In genomic region chr17:29393451-29393850, GRCh38 we compare ENCODE assay signal across 9 cellular contexts. TPM values are rescaled to one million over a fixed set of nuclear protein-coding genes. Genes with fewer than 3 reads are reported as not detected.
DNase-seq lines count a peak whose midpoint lies in the region; ATAC-seq, FAIRE-seq and TF ChIP-seq lines count a peak whose summit lies in the region.
"Had no signal": no experiment of that assay in that cellular context is flagged by ENCODE, and none has a peak within 500 bp of the region (broad histone marks: within the 10 kb centered on the region; RNA-seq: fewer than 3 reads in every experiment).

No MANE protein-coding gene starts in this region.

- H2BK5ac ChIP-seq in IMR-90 (ENCODE audit: low read depth, low read length, poor library complexity, severe bottlenecking) = peak overlapping the region; percentile 60

- H3K9me1 ChIP-seq in IMR-90 (ENCODE audit: insufficient read depth, low read length) = peaks cover 5% of the 10 kb centered on the region; the same call in 1 of the 2 replicates

- H3K79me1 ChIP-seq in IMR-90 (ENCODE audit: low read depth in 1 of 2, low read length in 2 of 2) = peaks cover 0 to 25% of the 10 kb centered on the region in 2 experiments; a peak in 2 of 4 replicates

- H3K9me3 ChIP-seq in IMR-90 (ENCODE audit: control insufficient read depth, insufficient read depth, low read length) = no peaks in the 10 kb centered on the region
- no peaks in the 10 kb centered on the region for H3K9me3 ChIP-seq in mammary epithelial cell (replicated peaks; ENCODE audit: insufficient read depth, low read length)
- H3K9me3 ChIP-seq in muscle layer of duodenum (ENCODE audit: control insufficient read depth in 1 of 2, low read length in 2 of 2) = no peaks in the 10 kb centered on the region
- H3K9me3 ChIP-seq: ovary had no signal

- H4K8ac ChIP-seq in IMR-90 (ENCODE audit: low read depth in 2 of 2, low read length in 2 of 2) = no peak overlapping the region

- no peak overlapping the region for H4K5ac ChIP-seq in IMR-90 (ENCODE audit: low read depth, low read length)

- no peak overlapping the region for H2BK15ac ChIP-seq in IMR-90 (ENCODE audit: low read depth, low read length)

- H3K9ac ChIP-seq in IMR-90 (ENCODE audit: low read depth, low read length) (no peak overlapping the region), mammary epithelial cell (ENCODE audit: insufficient read depth, low read length) (no peak overlapping the region)

- H3K4me1 ChIP-seq in IMR-90 (ENCODE audit: control insufficient read depth, insufficient read depth, low read length) (no peaks in the 10 kb centered on the region), mammary epithelial cell (ENCODE audit: insufficient read depth, low read length) (no peaks in the 10 kb centered on the region), muscle layer of duodenum (ENCODE audit: control insufficient read depth in 1 of 2, insufficient read depth in 2 of 2, low read length in 2 of 2) (peaks cover 0 to 15% of the 10 kb centered on the region in 2 donors)

- no peak overlapping the region for H2AFZ ChIP-seq in IMR-90 (replicated peaks; ENCODE audit: low read length, poor library complexity)
- no peak overlapping the region for H2AFZ ChIP-seq in mammary epithelial cell (ENCODE audit: low read depth, low read length)

- peaks cover 3 to 29% of the 10 kb centered on the region in 2 donors for H3K36me3 Mint-ChIP-seq in CD14-positive monocyte

- no peak overlapping the region for H4K91ac ChIP-seq in IMR-90 (ENCODE audit: insufficient read depth, low read depth, low read length)

- intact Hi-C loops in CD14-positive monocyte (cut with micrococcal nuclease) (loop anchor here in 1 of 2 donors (5.0 kb wide), 1 partner anchor 96 kb away; no protein-coding TSS in a partner anchor), IMR-90 (cut with micrococcal nuclease) (loop anchor here (5.0 kb wide), 1 partner anchor 94 kb away; no protein-coding TSS in a partner anchor), mammary epithelial cell (cut with micrococcal nuclease) (no loop called here)

- H3K4me3 Mint-ChIP-seq in CD14-positive monocyte = peak overlapping the region in 1 of 2 donors; percentile 7

- no peak overlapping the region for H3K14ac ChIP-seq in IMR-90 (replicated peaks; ENCODE audit: low read depth, low read length)

- H3K27ac ChIP-seq in IMR-90 (ENCODE audit: insufficient read depth, low read length) (no peak overlapping the region), mammary epithelial cell (ENCODE audit: insufficient read depth, low read depth, low read length) (no peak overlapping the region), muscle layer of duodenum (ENCODE audit: low read length) (peak overlapping the region; percentile 26)
- H3K27ac ChIP-seq: ovary had no signal

- no peaks in the 10 kb centered on the region for H3K27me3 ChIP-seq in IMR-90 (ENCODE audit: control insufficient read depth, insufficient read depth, low read length)
- H3K27me3 ChIP-seq in mammary epithelial cell (ENCODE audit: insufficient read depth, low read length) = no peaks in the 10 kb centered on the region
- H3K27me3 ChIP-seq in muscle layer of duodenum (ENCODE audit: low read depth, low read length) = no peaks in the 10 kb centered on the region
- H3K27me3 ChIP-seq: ovary had no signal

- peaks cover 0 to 2% (median 0%) of the 10 kb centered on the region in 3 donors for H3K27me3 Mint-ChIP-seq in CD14-positive monocyte (ENCODE audit: low read depth in 3 of 3)

- no peak for TF ChIP-seq POLR2A in IMR-90 (IDR thresholded peaks at IDR 0.05; ENCODE audit: low read depth, low read length)

- H2BK120ac ChIP-seq in IMR-90 (ENCODE audit: low read depth, low read length) = no peak overlapping the region

- H3K4me1 Mint-ChIP-seq in CD14-positive monocyte = peaks cover 36% of the 10 kb centered on the region

- peaks cover 81% of the 10 kb centered on the region for H3K79me2 ChIP-seq in mammary epithelial cell (ENCODE audit: insufficient read depth, low read length)

- H2AK5ac ChIP-seq in IMR-90 (ENCODE audit: low read depth, low read length) = no peak overlapping the region

- no peak overlapping the region for H3K56ac ChIP-seq in IMR-90 (ENCODE audit: extremely low read depth, insufficient read depth, low read length)

- H3K4ac ChIP-seq in IMR-90 (ENCODE audit: low read depth, low read length) = no peak overlapping the region

- H3K4me2 ChIP-seq in IMR-90 (ENCODE audit: low read depth, low read length) = peak overlapping the region; percentile 83; the same call in 1 of the 2 replicates
- peak overlapping the region; percentile 68 for H3K4me2 ChIP-seq in mammary epithelial cell (ENCODE audit: insufficient read depth, low read depth, low read length)

- FAIRE-seq in GM19239 (lab: Jason Lieb, UNC) = no peak

- dilution Hi-C loops in IMR-90 (cut with HindIII; ENCODE audit: low sequenced_read_pairs, unreplicated experiment) = no loop called here
- dilution Hi-C loops in mammary epithelial cell (cut with HindIII; ENCODE audit: low sequenced_read_pairs) = no loop called here

- ATAC-seq in IMR-90 (ENCODE audit: low read depth) = no peak
- ATAC-seq in HG02884 (IDR thresholded peaks at IDR 0.05; ENCODE audit: unreplicated experiment) = no peak

- H3K18ac ChIP-seq in IMR-90 (ENCODE audit: low read depth, low read length) = no peak overlapping the region

- peaks cover 71% of the 10 kb centered on the region for H4K20me1 ChIP-seq in IMR-90 (ENCODE audit: insufficient read depth, low read length)
- peaks cover 3% of the 10 kb centered on the region for H4K20me1 ChIP-seq in mammary epithelial cell (ENCODE audit: insufficient read depth, low read length)

- H3K4me3 ChIP-seq in IMR-90 (ENCODE audit: insufficient read depth, low read depth, low read length) (no peak overlapping the region), mammary epithelial cell (replicated peaks in 1 of 3; ENCODE audit: insufficient read depth in 1 of 3, low read depth in 2 of 3, low read length in 3 of 3) (no peak overlapping the region), muscle layer of duodenum (ENCODE audit: low read depth in 1 of 2, low read length in 2 of 2) (peak overlapping the region in 1 of 2 donors; percentile 10)
- H3K4me3 ChIP-seq: ovary had no signal

- peak overlapping the region; percentile 51 to 88 (median 77) for H3K27ac Mint-ChIP-seq in CD14-positive monocyte

- in situ Hi-C loops in IMR-90 (cut with MboI; ENCODE audit: low sequenced_read_pairs) = no loop called here
- in situ Hi-C loops in mammary epithelial cell (cut with MboI; ENCODE audit: low sequenced_read_pairs in 2 of 2) = loop anchor here in 1 of 2 donors (25.0 kb wide), 1 partner anchor 169 kb away; the partner anchor contains the start of genes ABHD15 and TP53I13

- CTCF ChIA-PET in IMR-90 (lab: Yijun Ruan, JAX) (interaction anchor here (0.6 to 1.6 kb wide), 2 partner anchors 24 to 117 kb away, joined by 3 to 5 read pairs; no protein-coding TSS in a partner anchor), mammary epithelial cell (lab: Charles Lee; ENCODE audit: low non-redundant PET) (interaction anchor here (0.6 kb wide), 1 partner anchor 23 kb away, joined by 4 read pairs; no protein-coding TSS in a partner anchor)

- H3K36me3 ChIP-seq in IMR-90 (ENCODE audit: control insufficient read depth, insufficient read depth, low read length) (peaks cover 1% of the 10 kb centered on the region; the same call in 1 of the 2 replicates), mammary epithelial cell (ENCODE audit: insufficient read depth, low read length) (peaks cover 2% of the 10 kb centered on the region), muscle layer of duodenum (ENCODE audit: control insufficient read depth in 1 of 2, insufficient read depth in 2 of 2, low read length in 2 of 2) (no peaks in the 10 kb centered on the region)
- H3K36me3 ChIP-seq: ovary had no signal

- H2AK9ac ChIP-seq in IMR-90 (replicated peaks; ENCODE audit: low read depth, low read length, poor library complexity) = no peak overlapping the region

- no peak overlapping the region for H3K23ac ChIP-seq in IMR-90 (ENCODE audit: low read depth, low read length)

- TF ChIP-seq CTCF in CD14-positive monocyte (IDR thresholded peaks at IDR 0.05) (no peak), IMR-90 (conservative IDR thresholded peaks at IDR 0.05; ENCODE audit: low read depth, low read length) (no peak), mammary epithelial cell (conservative IDR thresholded peaks at IDR 0.05 in 1 of 2, IDR thresholded peaks at IDR 0.05 in 1 of 2; ENCODE audit: extremely low read depth in 1 of 2, insufficient read depth in 1 of 2, low read depth in 1 of 2, low read length in 2 of 2) (no peak)

- no peak overlapping the region for H2BK20ac ChIP-seq in IMR-90 (ENCODE audit: low read depth, low read length)

- POLR2A ChIA-PET in IMR-90 (lab: Charles Lee; ENCODE audit: unreplicated experiment) = interaction anchor here (0.5 to 0.6 kb wide), 2 partner anchors 27 to 112 kb away, joined by 3 read pairs; no protein-coding TSS in a partner anchor

- no peaks in the 10 kb centered on the region for H3K9me3 Mint-ChIP-seq in CD14-positive monocyte

- BruUV-seq in IMR-90 (replicated peaks; lab: Mats Ljungman, UMichigan) (TSS peak; percentile 18), mammary epithelial cell (replicated peaks; lab: Mats Ljungman, UMichigan) (no TSS peak)

- DNase-seq in CD14-positive monocyte (ENCODE audit: low spot score) (no peak), IMR-90 (peak; percentile 46), mammary epithelial cell (no peak), GM19239 (ENCODE audit: insufficient read length, low spot score) (no peak), COLO829 (ENCODE audit: low spot score) (no peak)
- DNase-seq in stimulated activated CD4-positive, alpha-beta T cell treated with anti-CD3 and anti-CD28 coated beads, Interleukin-1b, Interleukin-23, amount 100 ng/mL, for 48 hours = no peak
- DNase-seq: ovary had no signal

- TF ChIP-seq RAD21 in IMR-90 (IDR thresholded peaks at IDR 0.05; ENCODE audit: low read length) = no peak

TF ChIP-seq in IMR-90, 13 proteins besides CTCF, POLR2A, EP300 and RAD21:
- TF ChIP-seq MXI1 (IDR thresholded peaks at IDR 0.05; ENCODE audit: borderline replicate concordance, low read depth, low read length) (no peak), CEBPB (IDR thresholded peaks at IDR 0.05; ENCODE audit: low read depth, low read length) (peak; percentile 78)

RNA-seq across cellular contexts. Expression of gene TAOK1, which starts 3.3 kb away (rescaled TPM):
- polyA plus RNA-seq in CD14-positive monocyte (1 to 10 TPM; 2.4 to 4.8 TPM), IMR-90 (2012; rRNA removed) (8.1 and 9.8 TPM in 2 replicates), mammary epithelial cell (13.9 TPM)
- total RNA-seq in IMR-90 (2012; rRNA removed) (69.7 and 91.8 TPM in 2 replicates), mammary epithelial cell (10 to 100 TPM; 57.5 to 70.0 TPM)
- polyA plus RNA-seq in IMR-90 (2012; cell fraction: cytosol; rRNA removed) = 1.4 and 2.0 TPM in 2 replicates
- 2.2 and 16.0 TPM in 2 replicates for polyA plus RNA-seq in IMR-90 (2012; cell fraction: nucleus; rRNA removed; ENCODE audit: low replicate concordance)
- polyA minus RNA-seq in mammary epithelial cell = 73.7 TPM
